In the genomic region with DNA sequence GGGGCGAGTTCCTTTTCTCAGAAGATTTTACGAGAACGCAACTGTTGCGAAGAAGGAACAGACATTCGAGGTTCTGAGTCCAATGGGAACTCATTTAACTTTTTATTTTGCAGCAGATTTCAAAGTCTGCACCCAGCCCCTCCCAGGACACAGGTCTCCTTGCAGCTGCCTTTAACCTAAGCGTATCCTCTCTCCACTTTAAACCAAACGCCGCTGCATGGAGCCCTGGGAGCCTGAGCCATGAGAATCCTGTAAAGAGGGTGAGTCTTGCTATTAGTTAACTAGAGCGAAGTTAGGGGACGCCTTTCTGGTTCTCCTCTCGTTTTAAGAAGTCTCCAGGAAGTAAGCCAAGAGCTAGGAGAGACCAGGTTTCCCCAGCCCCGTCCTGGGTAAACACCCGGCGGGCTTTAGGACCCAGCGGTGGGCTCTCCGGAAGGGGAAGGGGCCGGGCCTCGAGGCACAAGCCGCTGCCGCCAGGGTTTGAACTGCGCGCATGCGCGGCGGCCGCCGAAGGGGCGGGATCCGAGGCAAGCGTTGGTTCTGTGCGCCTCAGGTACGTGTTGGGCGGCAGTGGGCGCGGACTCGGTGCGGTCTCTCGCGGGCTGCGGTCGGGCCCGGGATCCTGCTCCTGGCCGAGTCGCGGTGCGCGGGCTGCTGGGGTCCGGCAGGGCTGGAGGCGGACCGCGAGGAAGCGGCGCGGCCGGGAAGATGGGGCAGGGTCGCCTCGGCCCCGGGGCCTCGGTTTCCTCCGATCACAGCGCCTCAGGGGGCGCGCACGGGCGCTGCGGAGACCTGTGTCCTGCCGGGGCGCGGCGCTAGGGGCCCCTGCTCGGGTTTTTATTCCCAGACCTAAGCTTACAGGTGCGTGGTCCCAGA, we compare ENCODE assay signal across 8 cellular contexts. TPM values are rescaled to one million over a fixed set of nuclear protein-coding genes. Genes with fewer than 3 reads are reported as not detected.
A peak's percentile ranks its signal among the peaks of the same experiment; 100 is the strongest.
DNase-seq lines count a peak whose midpoint lies in the region; ATAC-seq, FAIRE-seq and TF ChIP-seq lines count a peak whose summit lies in the region.

Gene TDP1 (plus strand): TSS at position 510 of the 876 bp plus-strand sequence. CDS start 7,188 bp downstream, outside the sequence.

- H3K27me3 ChIP-seq in BE2C (no peaks in the 10 kb centered on the region), colonic mucosa (no peaks in the 10 kb centered on the region)

- H3K36me3 ChIP-seq in BE2C (peaks cover 8% of the 10 kb centered on the region), colonic mucosa (no peaks in the 10 kb centered on the region)

- H3K4me3 ChIP-seq in BE2C (ENCODE audit: low read depth, low read length) = peak within 1 kb of the TSS; percentile 84
- H3K4me3 ChIP-seq in colonic mucosa = peak within 1 kb of the TSS; percentile 87

- FAIRE-seq in GM19239 (lab: Jason Lieb, UNC) = peak; percentile 83

- ATAC-seq in HG03457 (IDR thresholded peaks at IDR 0.05; ENCODE audit: unreplicated experiment) (peak; percentile 52), left colon (peak; percentile 83)

- intact Hi-C loops in colonic mucosa (cut with DNase I) (no loop called here), left colon (cut with DNase I, micrococcal nuclease) (no loop called here)

- peak within 1 kb of the TSS; percentile 86 to 98 for H3K9ac ChIP-seq in colonic mucosa (ENCODE audit: low read depth in 2 of 2, low read length in 2 of 2)

- H3K9me3 ChIP-seq in BE2C (no peaks in the 10 kb centered on the region), colonic mucosa (no peaks in the 10 kb centered on the region)

- TF ChIP-seq CTCF in BE2C (IDR thresholded peaks at IDR 0.05; ENCODE audit: low read depth, low read length) (peak; percentile 29), colonic mucosa (IDR thresholded peaks at IDR 0.05) (no peak)

- peaks cover 3% of the 10 kb centered on the region; the same call in 1 of the 2 replicates for H3K4me1 ChIP-seq in BE2C
- H3K4me1 ChIP-seq in colonic mucosa = no peaks in the 10 kb centered on the region

- peak within 1 kb of the TSS; percentile 94 for H3K27ac ChIP-seq in colonic mucosa

- DNase-seq in BE2C (peak; percentile 98), GM19239 (ENCODE audit: insufficient read length, low spot score) (peak; percentile 74), NCI-H524 treated with DMSO at 0.1 percent for 48 hours (lab: John Stamatoyannopoulos, UW) (peak; percentile 94), colonic mucosa (peak; percentile 99), left colon (peak; percentile 97 to 98)
- peak; percentile 98 for DNase-seq in activated CD4-positive, alpha-beta T cell treated with anti-CD3 and anti-CD28 coated beads for 48 hours
- DNase-seq in stimulated activated CD4-positive, alpha-beta T cell treated with anti-CD3 and anti-CD28 coated beads, Interleukin-1b, Interleukin-23, amount 100 ng/mL, for 48 hours = peak; percentile 96

RNA-seq across cellular contexts. Expression of gene TDP1, which starts in this region (rescaled TPM):
- 6.9 TPM for polyA plus RNA-seq in BE2C (2012; ENCODE audit: insufficient read depth, insufficient read length, low read depth)
- total RNA-seq in colonic mucosa (10 to 100 TPM; 20.0 to 33.3 TPM), left colon (10 to 100 TPM; 12.6 to 13.2 TPM)

Comparison
In these comparisons a context has a peak if more than half of its experiments do, and no peak if none do; other contexts are left out.
1. Peak in every context shown above with its lines: DNase-seq, ATAC-seq, H3K4me3 ChIP-seq and H3K27ac ChIP-seq.